In genomic region chr14:89000007-89000942, GRCh38 we compare ENCODE assay signal across 9 cellular contexts.
DNase-seq lines count a peak whose midpoint lies in the region; ATAC-seq, FAIRE-seq and TF ChIP-seq lines count a peak whose summit lies in the region.
"Had no signal": no experiment of that assay in that cellular context is flagged by ENCODE, and none has a peak within 500 bp of the region (broad histone marks: within the 10 kb centered on the region; RNA-seq: fewer than 3 reads in every experiment).

No MANE protein-coding gene starts in this region.

- no peak overlapping the region for H3K4me3 ChIP-seq in K562

- no peak overlapping the region for H3K4me3 Mint-ChIP-seq in activated CD4-positive, alpha-beta T cell treated with anti-CD3 and anti-CD28 coated beads, Interleukin-2, amount 10 ng/mL, durations not matched to agents 24 days and 14 days
- H3K4me3 Mint-ChIP-seq in natural killer cell treated with Interleukin-12 subunit alpha and Interleukin-12 subunit beta and Interleukin-15 and Interleukin-18, amount 100 ng/mL, for 72 hours = no peak overlapping the region
- H3K4me3 Mint-ChIP-seq: neural crest cell had no signal

- no peaks in the 10 kb centered on the region for H3K27me3 ChIP-seq in K562 (ENCODE audit: control insufficient read depth in 2 of 2, insufficient read depth in 2 of 2, low read length in 2 of 2)

- no peaks in the 10 kb centered on the region for H4K20me1 ChIP-seq in K562 (replicated peaks; ENCODE audit: control insufficient read depth, insufficient read depth, low read length)

- intact Hi-C loops in activated CD4-positive, alpha-beta T cell treated with anti-CD3 and anti-CD28 coated beads, Interleukin-2, amount 10 ng/mL, durations not matched to agents 24 days and 14 days (cut with micrococcal nuclease) = no loop called here
- intact Hi-C loops in K562 (cut with micrococcal nuclease) = no loop called here

- no peaks in the 10 kb centered on the region for H3K9me1 ChIP-seq in K562 (ENCODE audit: control insufficient read depth, insufficient read depth, low read length)

- peak; percentile 69 for TF ChIP-seq EP300 in K562 (IDR thresholded peaks at IDR 0.05; ENCODE audit: low read length)

- H3K36me3 Mint-ChIP-seq in activated CD4-positive, alpha-beta T cell treated with anti-CD3 and anti-CD28 coated beads, Interleukin-2, amount 10 ng/mL, durations not matched to agents 24 days and 14 days (ENCODE audit: low read depth) = no peaks in the 10 kb centered on the region
- no peaks in the 10 kb centered on the region for H3K36me3 Mint-ChIP-seq in natural killer cell treated with Interleukin-12 subunit alpha and Interleukin-12 subunit beta and Interleukin-15 and Interleukin-18, amount 100 ng/mL, for 72 hours

- ATAC-seq in K562 = peak; percentile 92
- peak; percentile 80 to 90 for ATAC-seq in natural killer cell treated with Interleukin-12 subunit alpha and Interleukin-12 subunit beta and Interleukin-15 and Interleukin-18, amount 100 ng/mL, for 72 hours

- H3K27ac Mint-ChIP-seq in activated CD4-positive, alpha-beta T cell treated with anti-CD3 and anti-CD28 coated beads, Interleukin-2, amount 10 ng/mL, durations not matched to agents 24 days and 14 days = no peak overlapping the region
- H3K27ac Mint-ChIP-seq in natural killer cell treated with Interleukin-12 subunit alpha and Interleukin-12 subunit beta and Interleukin-15 and Interleukin-18, amount 100 ng/mL, for 72 hours = no peak overlapping the region

- DNase-seq in activated CD4-positive, alpha-beta T cell treated with anti-CD3 and anti-CD28 coated beads, Interleukin-2, amount 50 U/mL, for 48 hours = peak; percentile 19 to 36
- DNase-seq in activated CD4-positive, alpha-beta T cell treated with anti-CD3 and anti-CD28 coated beads, Interleukin-2, amount 10 ng/mL, durations not matched to agents 24 days and 14 days = no peak
- DNase-seq in NCI-H226 = peak; percentile 92
- peak; percentile 48 to 73 (median 54) for DNase-seq in K562 (ENCODE audit: extremely low read depth in 1 of 4, low spot score in 3 of 4)
- DNase-seq in natural killer cell treated with Interleukin-12 subunit alpha and Interleukin-12 subunit beta and Interleukin-15 and Interleukin-18, amount 100 ng/mL, for 72 hours (ENCODE audit: low spot score) = peak; percentile 67
- DNase-seq in NCI-H1436 treated with DMSO at 0.1 percent for 48 hours (lab: John Stamatoyannopoulos, UW) = no peak
- no peak for DNase-seq in ecto neural progenitor cell (ENCODE audit: low spot score)
- DNase-seq in NCI-H1694 (lab: John Stamatoyannopoulos, UW) = no peak

- TF ChIP-seq POLR2A in K562 (conservative IDR thresholded peaks at IDR 0.05) = no peak

- FAIRE-seq in K562 (lab: Jason Lieb, UNC) = peak; percentile 83

- POLR2A ChIA-PET in K562 (lab: Yijun Ruan, JAX) = interaction anchor here (0.6 kb wide), 2 partner anchors 129 to 181 kb away, joined by 3 to 4 read pairs; no protein-coding TSS in a partner anchor

- H3K4me1 Mint-ChIP-seq in activated CD4-positive, alpha-beta T cell treated with anti-CD3 and anti-CD28 coated beads, Interleukin-2, amount 10 ng/mL, durations not matched to agents 24 days and 14 days = no peaks in the 10 kb centered on the region
- peaks cover 0 to 3% of the 10 kb centered on the region in 2 donors for H3K4me1 Mint-ChIP-seq in natural killer cell treated with Interleukin-12 subunit alpha and Interleukin-12 subunit beta and Interleukin-15 and Interleukin-18, amount 100 ng/mL, for 72 hours (ENCODE audit: low read depth in 2 of 2)
- H3K4me1 Mint-ChIP-seq: neural crest cell had no signal

- 31% methylated on average over 8 of the region's 9 CpGs for WGBS in K562 (ENCODE audit: insufficient coverage, low coverage, missing lambda C conversion rate)

- H3K27me3 Mint-ChIP-seq in activated CD4-positive, alpha-beta T cell treated with anti-CD3 and anti-CD28 coated beads, Interleukin-2, amount 10 ng/mL, durations not matched to agents 24 days and 14 days = no peaks in the 10 kb centered on the region
- H3K27me3 Mint-ChIP-seq in natural killer cell treated with Interleukin-12 subunit alpha and Interleukin-12 subunit beta and Interleukin-15 and Interleukin-18, amount 100 ng/mL, for 72 hours = peaks cover 23 to 29% of the 10 kb centered on the region in 2 donors

- H3K4me1 ChIP-seq in K562 (replicated peaks in 1 of 2; ENCODE audit: control insufficient read depth in 2 of 2, insufficient read depth in 2 of 2, low read length in 2 of 2) = peaks cover 0 to 10% of the 10 kb centered on the region in 2 experiments; a peak in 3 of 5 replicates

- no peaks in the 10 kb centered on the region for H3K9me3 ChIP-seq in K562 (replicated peaks; ENCODE audit: control insufficient read depth, insufficient read depth, low read depth, low read length)

- H2AFZ ChIP-seq in K562 (ENCODE audit: low read depth, low read length) = no peak overlapping the region

- no peaks in the 10 kb centered on the region for H3K36me3 ChIP-seq in K562 (ENCODE audit: control insufficient read depth, insufficient read depth, low read length)

- peaks cover under 1% of the 10 kb centered on the region for H3K9me3 Mint-ChIP-seq in activated CD4-positive, alpha-beta T cell treated with anti-CD3 and anti-CD28 coated beads, Interleukin-2, amount 10 ng/mL, durations not matched to agents 24 days and 14 days
- H3K9me3 Mint-ChIP-seq in natural killer cell treated with Interleukin-12 subunit alpha and Interleukin-12 subunit beta and Interleukin-15 and Interleukin-18, amount 100 ng/mL, for 72 hours = no peaks in the 10 kb centered on the region
- H3K9me3 Mint-ChIP-seq: neural crest cell had no signal

- no peak overlapping the region for H3K9ac ChIP-seq in K562 (ENCODE audit: insufficient read depth in 1 of 2, low read depth in 2 of 2, low read length in 2 of 2)

- CTCF ChIA-PET in K562 (lab: Yijun Ruan, JAX; ENCODE audit: low intra/inter-chr PET ratio) = no interaction called here

- no peak overlapping the region; the same call in 2 of the 3 replicates for H3K27ac ChIP-seq in K562 (ENCODE audit: extremely low read depth, low read depth, low read length)

- in situ Hi-C loops in K562 (cut with MboI) = loop anchor here (25.0 kb wide), 2 partner anchors 338 to 513 kb away; no protein-coding TSS in a partner anchor

- no peak for TF ChIP-seq CTCF in K562 (IDR thresholded peaks at IDR 0.05 in 2 of 3, conservative IDR thresholded peaks at IDR 0.05 in 1 of 3; ENCODE audit: insufficient read depth in 2 of 3, low read depth in 1 of 3, low read length in 3 of 3)

- no TSS peak for BruUV-seq in K562 (replicated peaks; lab: Mats Ljungman, UMichigan)

- no peak for TF ChIP-seq RAD21 in K562 (CRISPR knock-in tag; conservative IDR thresholded peaks at IDR 0.05 in 1 of 2, IDR thresholded peaks at IDR 0.05 in 1 of 2)

- no peaks in the 10 kb centered on the region for H3K79me2 ChIP-seq in K562 (ENCODE audit: control insufficient read depth, insufficient read depth, low read length)

- peak overlapping the region; percentile 41; the same call in 1 of the 2 replicates for H3K4me2 ChIP-seq in K562 (ENCODE audit: insufficient read depth, low read length)

TF ChIP-seq in K562, 482 proteins besides CTCF, POLR2A, EP300 and RAD21 (continues in another document):
- TF ChIP-seq GTF2E2 (tag; IDR thresholded peaks at IDR 0.05) (no peak), ZNF197 (CRISPR knock-in tag; IDR thresholded peaks at IDR 0.05; ENCODE audit: low read depth) (no peak), ZNF586 (CRISPR knock-in tag; conservative IDR thresholded peaks at IDR 0.05) (no peak), ZNF778 (CRISPR knock-in tag; IDR thresholded peaks at IDR 0.05) (no peak), RAD51 (IDR thresholded peaks at IDR 0.05; ENCODE audit: borderline replicate concordance, low read depth) (no peak), ZNF175 (CRISPR knock-in tag; IDR thresholded peaks at IDR 0.05; ENCODE audit: low read depth) (no peak), SMARCA5 (IDR thresholded peaks at IDR 0.05) (no peak), NEUROD1 (IDR thresholded peaks at IDR 0.05; ENCODE audit: borderline replicate concordance, low read depth, low read length, partially characterized antibody) (peak; percentile 18), CBFA2T3 (IDR thresholded peaks at IDR 0.05) (peak; percentile 54), ARID2 (IDR thresholded peaks at IDR 0.05) (no peak), HCFC1 (IDR thresholded peaks at IDR 0.05; ENCODE audit: low read depth, low read length) (no peak), NFIX (CRISPR knock-in tag; IDR thresholded peaks at IDR 0.05; ENCODE audit: low read depth) (no peak), ZNF655 (CRISPR knock-in tag; IDR thresholded peaks at IDR 0.05) (no peak), NR1H2 (CRISPR knock-in tag; IDR thresholded peaks at IDR 0.05) (no peak), FUS (optimal IDR thresholded peaks at IDR 0.05; ENCODE audit: low read depth, low read length) (no peak), PTTG1 (tag; IDR thresholded peaks at IDR 0.05; ENCODE audit: low read depth) (no peak), GTF2A2 (tag; IDR thresholded peaks at IDR 0.05) (no peak), MAZ (CRISPR knock-in tag; conservative IDR thresholded peaks at IDR 0.05 in 1 of 2, IDR thresholded peaks at IDR 0.05 in 1 of 2) (no peak), ZEB2 (IDR thresholded peaks at IDR 0.05) (no peak), HNRNPL (IDR thresholded peaks at IDR 0.05; ENCODE audit: low read depth, low read length) (no peak), BRF1 (IDR thresholded peaks at IDR 0.05; ENCODE audit: borderline replicate concordance, extremely low read depth, insufficient read length) (no peak), ELK3 (CRISPR knock-in tag; IDR thresholded peaks at IDR 0.05) (no peak)

Comparison
In these comparisons a context has a peak if more than half of its experiments do, and no peak if none do; other contexts are left out.
1. DNase-seq: peak in activated CD4-positive, alpha-beta T cell treated with anti-CD3 and anti-CD28 coated beads, Interleukin-2, amount 50 U/mL, for 48 hours (2 of 2), NCI-H226 (single experiment), K562 (4 of 4) and natural killer cell treated with Interleukin-12 subunit alpha and Interleukin-12 subunit beta and Interleukin-15 and Interleukin-18, amount 100 ng/mL, for 72 hours (single experiment); none in activated CD4-positive, alpha-beta T cell treated with anti-CD3 and anti-CD28 coated beads, Interleukin-2, amount 10 ng/mL, durations not matched to agents 24 days and 14 days (single experiment), NCI-H1436 treated with DMSO at 0.1 percent for 48 hours (single experiment), ecto neural progenitor cell (single experiment) and NCI-H1694 (single experiment).